Comparison of ENCODE assay signal across 9 cellular contexts in genomic region chr12:2035421-2036080, GRCh38. TPM values are rescaled to one million over a fixed set of nuclear protein-coding genes. Genes with fewer than 3 reads are reported as not detected.
DNase-seq lines count a peak whose midpoint lies in the region; ATAC-seq, FAIRE-seq and TF ChIP-seq lines count a peak whose summit lies in the region.
"Had no signal": no experiment of that assay in that cellular context is flagged by ENCODE, and none has a peak within 500 bp of the region (broad histone marks: within the 10 kb centered on the region; RNA-seq: fewer than 3 reads in every experiment).

No MANE protein-coding gene starts in this region.

- no peaks in the 10 kb centered on the region for H3K79me2 ChIP-seq in endothelial cell of umbilical vein (ENCODE audit: control insufficient read depth, insufficient read depth, low read length)

- no peaks in the 10 kb centered on the region for H4K20me1 ChIP-seq in endothelial cell of umbilical vein (replicated peaks; ENCODE audit: control insufficient read depth, extremely low read depth, insufficient read depth, low read length)

- H3K4me2 ChIP-seq in endothelial cell of umbilical vein (ENCODE audit: insufficient read depth, low read length) = peak overlapping the region; percentile 61

- H3K4me3 ChIP-seq in endothelial cell of umbilical vein (replicated peaks in 1 of 3; ENCODE audit: insufficient read depth in 1 of 3, low read depth in 1 of 3, low read length in 3 of 3) (no peak overlapping the region), HAP-1 (no peak overlapping the region)

- H3K36me3 ChIP-seq in endothelial cell of umbilical vein (ENCODE audit: control insufficient read depth in 2 of 2, extremely low read depth in 1 of 2, insufficient read depth in 2 of 2, low read length in 2 of 2) = no peaks in the 10 kb centered on the region
- H3K36me3 ChIP-seq in HAP-1 (replicated peaks) = no peaks in the 10 kb centered on the region

- no peaks in the 10 kb centered on the region for H3K9me1 ChIP-seq in endothelial cell of umbilical vein (replicated peaks; ENCODE audit: control insufficient read depth, extremely low read depth, insufficient read depth, low read length)

- dilution Hi-C loops in endothelial cell of umbilical vein (cut with MboI; ENCODE audit: extremely low pct_ligation_motif_present, low sequenced_read_pairs) = no loop called here

- in situ Hi-C loops in HAP-1 (cut with MboI; ENCODE audit: low sequenced_read_pairs) = no loop called here

- H3K9me3 ChIP-seq in endothelial cell of umbilical vein (replicated peaks; ENCODE audit: control insufficient read depth, insufficient read depth, low read length) = no peaks in the 10 kb centered on the region
- H3K9me3 ChIP-seq in HAP-1 = no peaks in the 10 kb centered on the region

- no peak overlapping the region for H3K9ac ChIP-seq in endothelial cell of umbilical vein (replicated peaks; ENCODE audit: extremely low read depth, insufficient read depth, low read length)

- no TSS peak for BruUV-seq in endothelial cell of umbilical vein (replicated peaks; lab: Mats Ljungman, UMichigan)

- H3K27me3 ChIP-seq in endothelial cell of umbilical vein (ENCODE audit: control insufficient read depth in 2 of 2, insufficient read depth in 2 of 2, low read length in 2 of 2) = peaks cover 12 to 22% of the 10 kb centered on the region in 2 experiments
- H3K27me3 ChIP-seq in HAP-1 (ENCODE audit: low read depth) = peaks cover 34% of the 10 kb centered on the region

- no peak for FAIRE-seq in endothelial cell of umbilical vein (lab: Jason Lieb, UNC)
- FAIRE-seq: H54 had no signal

- TF ChIP-seq CTCF in endothelial cell of umbilical vein (IDR thresholded peaks at IDR 0.05; ENCODE audit: extremely low read depth in 1 of 2, insufficient read depth in 1 of 2, low read depth in 1 of 2, low read length in 2 of 2) = no peak

- CTCF ChIA-PET in endothelial cell of umbilical vein (lab: Charles Lee) = interaction anchor here (0.8 to 2.9 kb wide), 6 partner anchors 10 to 548 kb away, joined by 3 to 11 read pairs (median 4); no protein-coding TSS in a partner anchor

- peak overlapping the region; percentile 72 for H2AFZ ChIP-seq in endothelial cell of umbilical vein (ENCODE audit: low read depth, low read length)

- intact Hi-C loops in endothelial cell of umbilical vein (cut with micrococcal nuclease) = loop anchor here (1.0 to 2.0 kb wide), 5 partner anchors 31 to 548 kb away; partner anchors contain the start of gene DCP1B
- intact Hi-C loops in sciatic nerve (cut with DNase I) = no loop called here

- H3K4me1 ChIP-seq in endothelial cell of umbilical vein (ENCODE audit: control insufficient read depth, extremely low read depth, insufficient read depth, low read length) (peaks cover 2% of the 10 kb centered on the region), HAP-1 (peaks cover 3% of the 10 kb centered on the region; the same call in 1 of the 2 replicates)

- no peak for TF ChIP-seq POLR2A in endothelial cell of umbilical vein (IDR thresholded peaks at IDR 0.05; ENCODE audit: low read depth, low read length)

- POLR2A ChIA-PET in endothelial cell of umbilical vein (lab: Charles Lee) = no interaction called here

- H3K27ac ChIP-seq in endothelial cell of umbilical vein (ENCODE audit: insufficient read depth, low read depth, low read length) = no peak overlapping the region

- DNase-seq in OCI-M1 (lab: John Stamatoyannopoulos, UW) (peak; percentile 41), endothelial cell of umbilical vein (ENCODE audit: low read depth, low spot score) (no peak), sciatic nerve (ENCODE audit: low spot score) (no peak), NCI-H446 (lab: John Stamatoyannopoulos, UW) (no peak), NCI-H2196 treated with DMSO at 0.1 percent for 48 hours (lab: John Stamatoyannopoulos, UW; ENCODE audit: unreplicated experiment) (no peak), HAP-1 (ENCODE audit: low spot score in 2 of 2) (no peak)

- peak; percentile 13 for ATAC-seq in GM21515 (IDR thresholded peaks at IDR 0.05; ENCODE audit: unreplicated experiment)
- peak; percentile 25 for ATAC-seq in sciatic nerve
- ATAC-seq in HG02970 (IDR thresholded peaks at IDR 0.05; ENCODE audit: low FRiP score, unreplicated experiment) = no peak

TF ChIP-seq in endothelial cell of umbilical vein, 7 proteins besides CTCF, POLR2A, EP300 and RAD21:
- TF ChIP-seq EZH2 (IDR thresholded peaks at IDR 0.05; ENCODE audit: borderline replicate concordance, low read depth, low read length, severe bottlenecking) (peak; percentile 36), MYC (IDR thresholded peaks at IDR 0.05; ENCODE audit: low read depth, low read length) (no peak), GATA2 (IDR thresholded peaks at IDR 0.05; ENCODE audit: insufficient read depth, insufficient read length, low read depth, low read length) (no peak), JUN (IDR thresholded peaks at IDR 0.05; ENCODE audit: borderline replicate concordance, insufficient read depth, insufficient read length, low read depth) (no peak), MAX (IDR thresholded peaks at IDR 0.05; ENCODE audit: insufficient read depth, insufficient read length) (no peak)

RNA-seq across cellular contexts. Expression of gene CACNA1C, which starts 17.2 kb away (rescaled TPM):
- total RNA-seq in endothelial cell of umbilical vein = not detected in 2 replicates
- polyA plus RNA-seq in endothelial cell of umbilical vein = not detected in 2 replicates
- not detected in 2 replicates for polyA plus RNA-seq in endothelial cell of umbilical vein (2011; cell fraction: cytosol; rRNA removed)
- not detected in 2 replicates for polyA plus RNA-seq in endothelial cell of umbilical vein (2011; cell fraction: nucleus; rRNA removed)
- polyA plus RNA-seq in endothelial cell of umbilical vein (2012) = not detected in 2 replicates
- polyA minus RNA-seq in endothelial cell of umbilical vein = not detected in 2 replicates
- not detected for polyA minus RNA-seq in endothelial cell of umbilical vein (2011; cell fraction: cytosol; rRNA and poly(A)+ RNA removed)
- not detected in 2 replicates for polyA minus RNA-seq in endothelial cell of umbilical vein (2011; cell fraction: nucleus; rRNA and poly(A)+ RNA removed)
- 9.0 TPM for total RNA-seq in sciatic nerve

RNA-seq across cellular contexts. Expression of gene DCP1B, which starts 31.3 kb away (rescaled TPM):
- total RNA-seq in endothelial cell of umbilical vein (10.6 and 11.2 TPM in 2 replicates), sciatic nerve (17.7 TPM)
- 19.8 and 23.0 TPM in 2 replicates for polyA plus RNA-seq in endothelial cell of umbilical vein
- 21.6 and 24.1 TPM in 2 replicates for polyA plus RNA-seq in endothelial cell of umbilical vein (2011; cell fraction: cytosol; rRNA removed)
- 17.6 and 21.5 TPM in 2 replicates for polyA plus RNA-seq in endothelial cell of umbilical vein (2011; cell fraction: nucleus; rRNA removed)
- 11.0 and 14.1 TPM in 2 replicates for polyA plus RNA-seq in endothelial cell of umbilical vein (2012)
- polyA minus RNA-seq in endothelial cell of umbilical vein = 17.7 and 19.1 TPM in 2 replicates
- polyA minus RNA-seq in endothelial cell of umbilical vein (2011; cell fraction: cytosol; rRNA and poly(A)+ RNA removed) = 3.1 TPM
- polyA minus RNA-seq in endothelial cell of umbilical vein (2011; cell fraction: nucleus; rRNA and poly(A)+ RNA removed) = 11.4 and 11.6 TPM in 2 replicates

Comparison
In these comparisons a context has a peak if more than half of its experiments do, and no peak if none do; other contexts are left out.
1. RNA of gene CACNA1C, which starts 17.2 kb away (total RNA-seq): 9.0 TPM in sciatic nerve (single experiment); not detected in endothelial cell of umbilical vein; every median in the first group is over 10 times any median in the second.